ENCODE assay signal across 9 cellular contexts in the genomic region with DNA sequence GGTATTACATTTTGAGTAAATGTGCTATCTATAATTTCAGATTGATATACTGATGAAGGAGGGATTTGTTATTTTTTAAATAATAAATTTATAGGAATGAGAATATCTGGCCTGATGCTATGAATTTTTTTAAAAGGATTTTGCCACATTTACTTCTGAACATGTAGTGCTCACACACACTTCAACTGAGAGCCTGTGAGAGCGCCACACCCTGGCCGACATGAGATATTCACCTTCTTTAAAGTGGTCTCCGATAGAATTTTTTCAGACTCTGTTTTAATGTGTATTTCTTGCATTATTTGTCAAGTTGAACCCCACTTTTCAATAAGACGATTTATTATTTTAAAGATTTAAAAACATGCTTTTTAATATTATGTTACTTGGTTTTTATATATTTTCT.
DNase-seq lines count a peak whose midpoint lies in the region; ATAC-seq, FAIRE-seq and TF ChIP-seq lines count a peak whose summit lies in the region.
"Had no signal": no experiment of that assay in that cellular context is flagged by ENCODE, and none has a peak within 500 bp of the region (broad histone marks: within the 10 kb centered on the region; RNA-seq: fewer than 3 reads in every experiment).

No MANE protein-coding gene starts in this region.

- no peak overlapping the region for H3K4me3 Mint-ChIP-seq in activated T-cell treated with anti-CD3 and anti-CD28 coated beads, Interleukin-2, amount 50 U/mL, for 4 hours
- H3K4me3 Mint-ChIP-seq: CD4-positive, CD25-positive, alpha-beta regulatory T cell had no signal

- POLR2A ChIA-PET in HepG2 (lab: Yijun Ruan, JAX) = no interaction called here
- POLR2A ChIA-PET in H1 (lab: Charles Lee; ENCODE audit: partially characterized antibody) = no interaction called here

- no peak overlapping the region for H2BK5ac ChIP-seq in H1 (ENCODE audit: low read depth, low read length)

- no peak overlapping the region for H3K56ac ChIP-seq in H1 (replicated peaks; ENCODE audit: insufficient read length, low read depth, low read length)

- in situ Hi-C loops in HepG2 (cut with HindIII; ENCODE audit: extremely low pct_ligation_motif_present, low pct_unique_long_range_greater_than_20kb) = no loop called here

- peak; percentile 21; the same call in 1 of the 2 replicates for TF ChIP-seq CTCF in HepG2 (CRISPR knock-in tag; IDR thresholded peaks at IDR 0.05)
- TF ChIP-seq CTCF in right lobe of liver (IDR thresholded peaks at IDR 0.05) = peak in 1 of 4 donors; percentile 32
- peak; percentile 61 for TF ChIP-seq CTCF in NB4 (IDR thresholded peaks at IDR 0.05; ENCODE audit: low read depth, low read length)
- TF ChIP-seq CTCF in H1 (IDR thresholded peaks at IDR 0.05; ENCODE audit: control extremely low read depth in 1 of 3, insufficient read depth in 1 of 3, low read depth in 1 of 3, low read length in 3 of 3) = peak; percentile 34 to 65 (median 59)

- no peak overlapping the region for H2BK12ac ChIP-seq in H1 (ENCODE audit: low read depth, low read length)

- H2AFZ ChIP-seq in HepG2 (ENCODE audit: low read length) = no peak overlapping the region
- H2AFZ ChIP-seq in H1 (ENCODE audit: low read length) = no peak overlapping the region

- H3K4me2 ChIP-seq in HepG2 (ENCODE audit: low read depth, low read length) (no peak overlapping the region), H1 (ENCODE audit: insufficient read depth in 1 of 2, low read depth in 2 of 2, low read length in 2 of 2) (no peak overlapping the region)

- FAIRE-seq in HepG2 (lab: Jason Lieb, UNC) = no peak
- peak; percentile 62 for FAIRE-seq in H1 (lab: Jason Lieb, UNC)

- H3K4me1 Mint-ChIP-seq in activated T-cell treated with anti-CD3 and anti-CD28 coated beads, Interleukin-2, amount 50 U/mL, for 4 hours (ENCODE audit: low read depth) = no peaks in the 10 kb centered on the region
- H3K4me1 Mint-ChIP-seq: CD4-positive, CD25-positive, alpha-beta regulatory T cell had no signal

- no peak overlapping the region for H3K18ac ChIP-seq in H1 (ENCODE audit: extremely low read depth, low read length)

- no peaks in the 10 kb centered on the region for H3K79me1 ChIP-seq in H1 (ENCODE audit: low read depth, low read length)

- no TSS peak for BruUV-seq in HepG2 (replicated peaks; lab: Mats Ljungman, UMichigan)

- no peak for TF ChIP-seq POLR2A in HepG2 (IDR thresholded peaks at IDR 0.05; ENCODE audit: insufficient read depth in 1 of 2, low read depth in 2 of 2, low read length in 2 of 2)
- no peak for TF ChIP-seq POLR2A in right lobe of liver (IDR thresholded peaks at IDR 0.05)
- no peak for TF ChIP-seq POLR2A in NB4 (IDR thresholded peaks at IDR 0.05; ENCODE audit: extremely low read depth, insufficient read length)
- TF ChIP-seq POLR2A in H1 (IDR thresholded peaks at IDR 0.05; ENCODE audit: control extremely low read depth in 1 of 2, low read depth in 2 of 2, low read length in 2 of 2) = no peak

- no peaks in the 10 kb centered on the region for H3K79me2 ChIP-seq in HepG2 (ENCODE audit: insufficient read depth, low read length)
- H3K79me2 ChIP-seq in H1 (ENCODE audit: control insufficient read depth in 1 of 2, insufficient read depth in 2 of 2, low read length in 2 of 2) = no peaks in the 10 kb centered on the region

- H3K9me3 ChIP-seq in HepG2 (ENCODE audit: low read length) (no peaks in the 10 kb centered on the region), right lobe of liver (no peaks in the 10 kb centered on the region), H1 (ENCODE audit: insufficient read depth in 2 of 2, low read depth in 1 of 2, low read length in 1 of 2) (no peaks in the 10 kb centered on the region)

- H3K4me1 ChIP-seq in HepG2 (ENCODE audit: insufficient read depth, low read length) (no peaks in the 10 kb centered on the region), right lobe of liver (no peaks in the 10 kb centered on the region), H1 (replicated peaks in 1 of 4; ENCODE audit: control insufficient read depth in 3 of 4, insufficient read depth in 4 of 4, low read length in 3 of 4) (no peaks in the 10 kb centered on the region)

- TF ChIP-seq EP300 in HepG2 (IDR thresholded peaks at IDR 0.05; ENCODE audit: low read depth in 2 of 2, low read length in 2 of 2) (no peak), HepG2 (CRISPR knock-in tag; IDR thresholded peaks at IDR 0.05; ENCODE audit: borderline replicate concordance) (no peak), H1 (IDR thresholded peaks at IDR 0.05; ENCODE audit: borderline replicate concordance in 1 of 2, low read depth in 2 of 2, low read length in 2 of 2) (no peak)

- peak; percentile 37; the same call in 1 of the 3 replicates for ATAC-seq in HepG2
- no peak for ATAC-seq in right lobe of liver
- ATAC-seq in HG03196 (IDR thresholded peaks at IDR 0.05; ENCODE audit: unreplicated experiment) = no peak
- no peak for ATAC-seq in activated T-cell treated with anti-CD3 and anti-CD28 coated beads, Interleukin-2, amount 50 U/mL, for 4 hours

- H2BK120ac ChIP-seq in H1 (replicated peaks; ENCODE audit: low read depth, low read length) = no peak overlapping the region

- CTCF ChIA-PET in HepG2 (lab: Yijun Ruan, JAX; ENCODE audit: low intra/inter-chr PET ratio, low total read pairs) (no interaction called here), H1 (lab: Charles Lee; ENCODE audit: partially characterized antibody) (interaction anchor here (0.8 to 3.5 kb wide), 18 partner anchors 9 to 813 kb away, joined by 3 to 15 read pairs (median 3); partner anchors contain the start of gene DCC)

- no peak overlapping the region for H3K27ac ChIP-seq in HepG2 (ENCODE audit: extremely low read length, insufficient read depth, low read length)
- H3K27ac ChIP-seq in right lobe of liver = no peak overlapping the region
- no peak overlapping the region for H3K27ac ChIP-seq in H1 (ENCODE audit: low read depth, low read length)

- H4K5ac ChIP-seq in H1 (ENCODE audit: insufficient read length, low read depth, low read length) = no peak overlapping the region

- DNase-seq in HepG2 (ENCODE audit: low spot score) (peak; percentile 2), right lobe of liver (no peak), NB4 (ENCODE audit: low read depth) (peak; percentile 42), H1 (ENCODE audit: low read depth in 1 of 2, low spot score in 2 of 2) (peak in 1 of 2 experiments; percentile 62), NCI-H510A (lab: John Stamatoyannopoulos, UW) (no peak), NCI-H1105 treated with DMSO at 0.1 percent for 48 hours (lab: John Stamatoyannopoulos, UW) (no peak)
- DNase-seq in activated T-cell treated with anti-CD3 and anti-CD28 coated beads, Interleukin-2, amount 50 U/mL, for 4 hours = no peak
- DNase-seq: CD4-positive, CD25-positive, alpha-beta regulatory T cell had no signal

- H3K36me3 ChIP-seq in HepG2 (replicated peaks in 1 of 2; ENCODE audit: control insufficient read depth in 1 of 2, insufficient read depth in 2 of 2, low read length in 2 of 2) (no peaks in the 10 kb centered on the region), right lobe of liver (no peaks in the 10 kb centered on the region), H1 (ENCODE audit: control insufficient read depth in 2 of 4, insufficient read depth in 4 of 4, low read length in 3 of 4) (no peaks in the 10 kb centered on the region)

- no peaks in the 10 kb centered on the region for H3K9me3 Mint-ChIP-seq in activated T-cell treated with anti-CD3 and anti-CD28 coated beads, Interleukin-2, amount 50 U/mL, for 4 hours

- no peak overlapping the region for H4K91ac ChIP-seq in H1 (replicated peaks; ENCODE audit: insufficient read length, low read length)

- H2BK15ac ChIP-seq in H1 (ENCODE audit: low read length) = no peak overlapping the region

- H3K14ac ChIP-seq in H1 (ENCODE audit: insufficient read length) = no peak overlapping the region

- no peak for TF ChIP-seq RAD21 in HepG2 (CRISPR knock-in tag; IDR thresholded peaks at IDR 0.05)
- TF ChIP-seq RAD21 in H1 (IDR thresholded peaks at IDR 0.05 in 1 of 2, conservative IDR thresholded peaks at IDR 0.05 in 1 of 2; ENCODE audit: low read depth in 2 of 2, low read length in 2 of 2) = peak; percentile 47 to 62

- intact Hi-C loops in HepG2 (cut with micrococcal nuclease; ENCODE audit: unreplicated experiment) = loop anchor here (5.0 kb wide), 1 partner anchor 1531 kb away; no protein-coding TSS in a partner anchor
- intact Hi-C loops in right lobe of liver (cut with DNase I) = no loop called here

- H3K4ac ChIP-seq in H1 (replicated peaks; ENCODE audit: insufficient read length, low read depth, low read length) = no peak overlapping the region

- no peaks in the 10 kb centered on the region for H3K27me3 Mint-ChIP-seq in activated T-cell treated with anti-CD3 and anti-CD28 coated beads, Interleukin-2, amount 50 U/mL, for 4 hours (ENCODE audit: low read depth)
- H3K27me3 Mint-ChIP-seq: CD4-positive, CD25-positive, alpha-beta regulatory T cell had no signal

- H3K23me2 ChIP-seq in H1 (ENCODE audit: low read depth, low read length) = no peaks in the 10 kb centered on the region

- no peak overlapping the region for H2BK20ac ChIP-seq in H1 (ENCODE audit: low read length)

- H4K20me1 ChIP-seq in HepG2 (ENCODE audit: insufficient read depth, low read length) = no peaks in the 10 kb centered on the region
- no peaks in the 10 kb centered on the region for H4K20me1 ChIP-seq in H1 (replicated peaks in 1 of 2; ENCODE audit: control insufficient read depth in 1 of 2, insufficient read depth in 2 of 2, low read length in 2 of 2)

- no peak overlapping the region for H4K8ac ChIP-seq in H1 (ENCODE audit: extremely low read depth, insufficient read depth, low read length)

- H3K23ac ChIP-seq in H1 (ENCODE audit: insufficient read length) = no peak overlapping the region

- H3K9ac ChIP-seq in HepG2 (ENCODE audit: insufficient read depth, low read depth, low read length) (no peak overlapping the region), H1 (replicated peaks in 1 of 4; ENCODE audit: extremely low read depth in 1 of 4, low read depth in 3 of 4, low read length in 3 of 4) (no peak overlapping the region)

- WGBS in HepG2 (ENCODE audit: low lambda C conversion rate) = 5% methylated on average over 4 of the region's 4 CpGs
- WGBS in right lobe of liver (ENCODE audit: insufficient coverage, low coverage, low lambda C conversion rate, missing lambda C conversion rate) = 18% methylated on average over 4 of the region's 4 CpGs
- 26% methylated on average over 4 of the region's 4 CpGs; no CpG with 5 or more reads in 1 of the 2 experiments for WGBS in H1 (ENCODE audit: extremely low coverage in 1 of 2, insufficient coverage in 1 of 2, insufficient read length in 1 of 2, insufficient replicate concordance in 2 of 2, low coverage in 1 of 2, low lambda C conversion rate in 2 of 2, missing lambda C conversion rate in 1 of 2), 2 experiments

- H3K27me3 ChIP-seq in HepG2 (ENCODE audit: control insufficient read depth in 1 of 2, insufficient read depth in 2 of 2, low read length in 2 of 2) (no peaks in the 10 kb centered on the region), right lobe of liver (no peaks in the 10 kb centered on the region), H1 (replicated peaks in 1 of 4; ENCODE audit: control insufficient read depth in 3 of 4, extremely low read depth in 1 of 4, insufficient read depth in 3 of 4, low read length in 3 of 4) (no peaks in the 10 kb centered on the region)

- H3K4me3 ChIP-seq in HepG2 (replicated peaks in 1 of 3; ENCODE audit: insufficient read depth in 1 of 3, low read depth in 2 of 3, low read length in 3 of 3) = no peak overlapping the region
- no peak overlapping the region for H3K4me3 ChIP-seq in right lobe of liver
- H3K4me3 ChIP-seq in NB4 (ENCODE audit: low read depth, low read length) = no peak overlapping the region
- H3K4me3 ChIP-seq in H1 (ENCODE audit: extremely low read depth in 1 of 4, insufficient read depth in 2 of 4, low read depth in 3 of 4, low read length in 4 of 4) = no peak overlapping the region

- no peaks in the 10 kb centered on the region for H3K36me3 Mint-ChIP-seq in activated T-cell treated with anti-CD3 and anti-CD28 coated beads, Interleukin-2, amount 50 U/mL, for 4 hours (ENCODE audit: insufficient read depth)
- H3K36me3 Mint-ChIP-seq: CD4-positive, CD25-positive, alpha-beta regulatory T cell had no signal

- no peak overlapping the region for H2AK5ac ChIP-seq in H1 (ENCODE audit: low read depth, low read length)

Comparison
In these comparisons a context has a peak if more than half of its experiments do, and no peak if none do; other contexts are left out.
1. DNase-seq: peak in HepG2 (single experiment) and NB4 (single experiment); none in right lobe of liver (0 of 3), NCI-H510A (single experiment), NCI-H1105 treated with DMSO at 0.1 percent for 48 hours (single experiment) and activated T-cell treated with anti-CD3 and anti-CD28 coated beads, Interleukin-2, amount 50 U/mL, for 4 hours (single experiment).
2. Of the 41 proteins assayed by ChIP-seq in both HepG2 and H1: peak only in HepG2: none; only in H1: RAD21; in both: CTCF; in neither: 39.